Comparison of ENCODE assay signal across 15 cellular contexts in genomic region chr3:99981138-99981537, GRCh38.
DNase-seq lines count a peak whose midpoint lies in the region; ATAC-seq and TF ChIP-seq lines count a peak whose summit lies in the region.
"Had no signal": no experiment of that assay in that cellular context is flagged by ENCODE, and none has a peak within 500 bp of the region (broad histone marks: within the 10 kb centered on the region; RNA-seq: fewer than 3 reads in every experiment).

No MANE protein-coding gene starts in this region.

- in situ Hi-C loops in gastrocnemius medialis (cut with MboI; ENCODE audit: low sequenced_read_pairs in 4 of 4): no loop called here

- 100% methylated on average over 1 of the region's 1 CpG for WGBS in SK-N-SH (ENCODE audit: low lambda C conversion rate)

- no peaks in the 10 kb centered on the region for H3K4me1 ChIP-seq in SK-N-SH (ENCODE audit: control insufficient read depth in 1 of 2, insufficient read depth in 2 of 2, low read depth in 1 of 2, low read length in 1 of 2)
- H3K4me1 ChIP-seq in right atrium auricular region: no peaks in the 10 kb centered on the region
- peaks cover 18 to 20% of the 10 kb centered on the region in 2 donors for H3K4me1 ChIP-seq in gastrocnemius medialis

- CTCF ChIA-PET in SK-N-SH (lab: Yijun Ruan, JAX): no interaction called here

- H2AFZ ChIP-seq in SK-N-SH (ENCODE audit: low read depth): no peak overlapping the region

- H3K9ac ChIP-seq in SK-N-SH: no peak overlapping the region

- ATAC-seq in SK-N-SH treated with all-trans-retinoic acid at 6 μM for 48 hours: no peak
- ATAC-seq in gastrocnemius medialis: no peak
- no peak for ATAC-seq in HG03342 (IDR thresholded peaks at IDR 0.05; ENCODE audit: unreplicated experiment)
- ATAC-seq: CD8-positive, alpha-beta T cell had no signal

- H3K27me3 ChIP-seq in SK-N-SH (ENCODE audit: insufficient read depth) (no peaks in the 10 kb centered on the region), right atrium auricular region (no peaks in the 10 kb centered on the region), gastrocnemius medialis (no peaks in the 10 kb centered on the region)

- TF ChIP-seq CTCF in SK-N-SH (IDR thresholded peaks at IDR 0.05) (no peak), right atrium auricular region (IDR thresholded peaks at IDR 0.05) (no peak), gastrocnemius medialis (IDR thresholded peaks at IDR 0.05 in 4 of 5, conservative IDR thresholded peaks at IDR 0.05 in 1 of 5) (no peak)

- intact Hi-C loops in gastrocnemius medialis (cut with DNase I; ENCODE audit: low total_unique reads): no loop called here

- H3K9me2 ChIP-seq in SK-N-SH: no peaks in the 10 kb centered on the region

- H3K27ac ChIP-seq in SK-N-SH (ENCODE audit: low read depth in 2 of 2, low read length in 1 of 2) (no peak overlapping the region), right atrium auricular region (peak overlapping the region; percentile 37 to 74), gastrocnemius medialis (peak overlapping the region; percentile 35 to 66 (median 51))
- H3K27ac ChIP-seq: 22Rv1 had no signal

- no peaks in the 10 kb centered on the region for H4K20me1 ChIP-seq in SK-N-SH (ENCODE audit: insufficient read depth)

- TF ChIP-seq RAD21 in SK-N-SH (IDR thresholded peaks at IDR 0.05; ENCODE audit: low read length): no peak

- TF ChIP-seq POLR2A in gastrocnemius medialis (IDR thresholded peaks at IDR 0.05): no peak

- DNase-seq in SK-N-SH (no peak), NCI-H82 treated with DMSO at 0.1 percent for 48 hours (lab: John Stamatoyannopoulos, UW; ENCODE audit: unreplicated experiment) (peak; percentile 57), right atrium auricular region (ENCODE audit: low spot score) (no peak), gastrocnemius medialis (no peak), NCI-H146 treated with DMSO at 0.1 percent for 48 hours (lab: John Stamatoyannopoulos, UW; ENCODE audit: unreplicated experiment) (no peak)
- DNase-seq in activated naive CD4-positive, alpha-beta T cell treated with Interleukin-2 at 50 U/mL for 16 hours: no peak
- DNase-seq: CD8-positive, alpha-beta T cell; COR-L47; DMS53; GF-D8; HCEC 1CT; HFFc6 had no signal

- TF ChIP-seq EP300 in SK-N-SH (IDR thresholded peaks at IDR 0.05; ENCODE audit: borderline replicate concordance in 1 of 2, low read depth in 1 of 2, low read length in 1 of 2): no peak

- H3K9me3 ChIP-seq in SK-N-SH (no peaks in the 10 kb centered on the region), right atrium auricular region (no peaks in the 10 kb centered on the region), gastrocnemius medialis (no peaks in the 10 kb centered on the region)

- H3F3A ChIP-seq in SK-N-SH (replicated peaks; ENCODE audit: insufficient read depth): no peaks in the 10 kb centered on the region

- no peaks in the 10 kb centered on the region for H3K79me2 ChIP-seq in SK-N-SH (ENCODE audit: insufficient read depth)

- H3K4me3 ChIP-seq in SK-N-SH (ENCODE audit: low read depth in 2 of 2, low read length in 1 of 2) (no peak overlapping the region), right atrium auricular region (no peak overlapping the region), gastrocnemius medialis (no peak overlapping the region)

- POLR2A ChIA-PET in SK-N-SH (lab: Yijun Ruan, JAX): no interaction called here

- H3K36me3 ChIP-seq in SK-N-SH (replicated peaks in 1 of 2; ENCODE audit: control insufficient read depth in 1 of 2, insufficient read depth in 2 of 2, low read length in 1 of 2) (no peaks in the 10 kb centered on the region), right atrium auricular region (no peaks in the 10 kb centered on the region), gastrocnemius medialis (no peaks in the 10 kb centered on the region)

- no peak overlapping the region for H3K4me2 ChIP-seq in SK-N-SH

TF ChIP-seq in SK-N-SH treated with all-trans-retinoic acid at 6 μM for 48 hours, 23 proteins besides CTCF, POLR2A, EP300 and RAD21:
- TF ChIP-seq ZFP30 (CRISPR knock-in tag; IDR thresholded peaks at IDR 0.05): no peak
- peak; percentile 67; the same call in 1 of the 2 replicates for TF ChIP-seq ZFP3 (CRISPR knock-in tag; IDR thresholded peaks at IDR 0.05)
- TF ChIP-seq PATZ1 (CRISPR knock-in tag; IDR thresholded peaks at IDR 0.05; ENCODE audit: borderline replicate concordance): no peak
- no peak for TF ChIP-seq CSDC2 (CRISPR knock-in tag; IDR thresholded peaks at IDR 0.05)
TF ChIP-seq in SK-N-SH treated with all-trans-retinoic acid at 6 μM for 48 hours: peak in this region for 1.

TF ChIP-seq in SK-N-SH, 30 proteins besides CTCF, POLR2A, EP300 and RAD21:
- TF ChIP-seq FOXJ3 (CRISPR knock-in tag; IDR thresholded peaks at IDR 0.05) (no peak), RXRA (IDR thresholded peaks at IDR 0.05; ENCODE audit: borderline replicate concordance, low read depth) (no peak), MAX (IDR thresholded peaks at IDR 0.05; ENCODE audit: low read depth) (no peak), CHD2 (IDR thresholded peaks at IDR 0.05; ENCODE audit: low read length, partially characterized antibody) (no peak), FOSL2 (IDR thresholded peaks at IDR 0.05; ENCODE audit: borderline replicate concordance, low read depth) (no peak), SIN3A (IDR thresholded peaks at IDR 0.05; ENCODE audit: borderline replicate concordance, low read depth, low read length) (no peak), ELF1 (IDR thresholded peaks at IDR 0.05) (no peak), FOXM1 (IDR thresholded peaks at IDR 0.05; ENCODE audit: low read depth) (no peak), JUND (IDR thresholded peaks at IDR 0.05) (no peak), RCOR1 (IDR thresholded peaks at IDR 0.05; ENCODE audit: low read length) (no peak), SMC3 (IDR thresholded peaks at IDR 0.05; ENCODE audit: low read depth, low read length) (no peak), GABPA (IDR thresholded peaks at IDR 0.05; ENCODE audit: low read depth) (no peak)
- TF ChIP-seq, protein P1, sequence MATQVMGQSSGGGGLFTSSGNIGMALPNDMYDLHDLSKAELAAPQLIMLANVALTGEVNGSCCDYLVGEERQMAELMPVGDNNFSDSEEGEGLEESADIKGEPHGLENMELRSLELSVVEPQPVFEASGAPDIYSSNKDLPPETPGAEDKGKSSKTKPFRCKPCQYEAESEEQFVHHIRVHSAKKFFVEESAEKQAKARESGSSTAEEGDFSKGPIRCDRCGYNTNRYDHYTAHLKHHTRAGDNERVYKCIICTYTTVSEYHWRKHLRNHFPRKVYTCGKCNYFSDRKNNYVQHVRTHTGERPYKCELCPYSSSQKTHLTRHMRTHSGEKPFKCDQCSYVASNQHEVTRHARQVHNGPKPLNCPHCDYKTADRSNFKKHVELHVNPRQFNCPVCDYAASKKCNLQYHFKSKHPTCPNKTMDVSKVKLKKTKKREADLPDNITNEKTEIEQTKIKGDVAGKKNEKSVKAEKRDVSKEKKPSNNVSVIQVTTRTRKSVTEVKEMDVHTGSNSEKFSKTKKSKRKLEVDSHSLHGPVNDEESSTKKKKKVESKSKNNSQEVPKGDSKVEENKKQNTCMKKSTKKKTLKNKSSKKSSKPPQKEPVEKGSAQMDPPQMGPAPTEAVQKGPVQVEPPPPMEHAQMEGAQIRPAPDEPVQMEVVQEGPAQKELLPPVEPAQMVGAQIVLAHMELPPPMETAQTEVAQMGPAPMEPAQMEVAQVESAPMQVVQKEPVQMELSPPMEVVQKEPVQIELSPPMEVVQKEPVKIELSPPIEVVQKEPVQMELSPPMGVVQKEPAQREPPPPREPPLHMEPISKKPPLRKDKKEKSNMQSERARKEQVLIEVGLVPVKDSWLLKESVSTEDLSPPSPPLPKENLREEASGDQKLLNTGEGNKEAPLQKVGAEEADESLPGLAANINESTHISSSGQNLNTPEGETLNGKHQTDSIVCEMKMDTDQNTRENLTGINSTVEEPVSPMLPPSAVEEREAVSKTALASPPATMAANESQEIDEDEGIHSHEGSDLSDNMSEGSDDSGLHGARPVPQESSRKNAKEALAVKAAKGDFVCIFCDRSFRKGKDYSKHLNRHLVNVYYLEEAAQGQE (IDR thresholded peaks at IDR 0.05; ENCODE audit: low read depth, low read length): no peak
- TF ChIP-seq, protein P2, sequence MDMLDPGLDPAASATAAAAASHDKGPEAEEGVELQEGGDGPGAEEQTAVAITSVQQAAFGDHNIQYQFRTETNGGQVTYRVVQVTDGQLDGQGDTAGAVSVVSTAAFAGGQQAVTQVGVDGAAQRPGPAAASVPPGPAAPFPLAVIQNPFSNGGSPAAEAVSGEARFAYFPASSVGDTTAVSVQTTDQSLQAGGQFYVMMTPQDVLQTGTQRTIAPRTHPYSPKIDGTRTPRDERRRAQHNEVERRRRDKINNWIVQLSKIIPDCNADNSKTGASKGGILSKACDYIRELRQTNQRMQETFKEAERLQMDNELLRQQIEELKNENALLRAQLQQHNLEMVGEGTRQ (IDR thresholded peaks at IDR 0.05; ENCODE audit: borderline replicate concordance, low read depth, low read length): no peak

Comparison
In these comparisons a context has a peak if more than half of its experiments do, and no peak if none do; other contexts are left out.
1. H3K27ac ChIP-seq: peak in right atrium auricular region (2 of 2) and gastrocnemius medialis (4 of 4); none in SK-N-SH (0 of 2).